ENCODE assay signal across 9 cellular contexts in the genomic region with DNA sequence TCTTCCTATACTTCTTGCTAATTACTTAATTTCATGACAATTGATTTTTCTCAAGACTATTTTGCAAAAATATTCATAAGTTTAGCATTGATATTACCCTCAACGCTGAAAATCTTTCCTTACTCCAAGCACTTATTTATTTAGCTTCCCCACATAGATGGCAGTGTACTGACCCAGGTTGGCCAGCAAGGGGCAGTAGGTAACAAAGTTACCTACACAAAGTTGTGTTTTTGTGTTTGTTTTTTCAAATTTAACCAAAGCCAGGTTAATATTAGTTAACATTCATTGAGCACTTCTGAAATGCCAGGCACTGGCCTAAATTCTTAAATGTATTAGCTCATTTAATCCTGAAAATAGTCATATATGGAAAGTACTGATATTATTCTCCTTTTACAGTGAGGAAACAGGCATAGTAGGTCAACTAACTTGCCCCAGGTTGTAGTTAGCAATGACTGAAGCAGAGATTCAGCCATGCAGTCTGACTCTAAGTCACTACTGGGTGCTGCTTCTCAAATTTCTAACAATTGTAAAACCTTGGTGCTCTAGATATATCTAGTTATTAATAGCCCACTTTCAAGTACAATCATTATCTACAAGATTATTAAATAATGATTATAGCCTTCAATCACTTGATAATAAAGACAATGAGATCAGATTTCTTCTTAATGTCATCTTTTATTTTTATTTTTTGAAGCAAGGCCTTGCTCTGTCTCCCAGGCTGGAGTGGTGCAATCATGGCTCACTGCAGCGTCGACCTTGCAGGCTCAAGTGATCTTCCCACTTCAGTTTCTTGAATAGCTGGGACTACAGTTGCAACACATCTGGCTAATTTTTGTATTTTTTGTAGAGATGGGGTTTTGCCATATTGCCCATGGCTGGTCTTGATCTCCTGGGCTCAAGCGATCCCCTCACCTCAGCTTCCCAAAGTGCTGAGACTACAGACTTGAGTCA. TPM values are rescaled to one million over a fixed set of nuclear protein-coding genes. Genes with fewer than 3 reads are reported as not detected.
A peak's percentile ranks its signal among the peaks of the same experiment; 100 is the strongest.
DNase-seq lines count a peak whose midpoint lies in the region; ATAC-seq and TF ChIP-seq lines count a peak whose summit lies in the region.
"Had no signal": no experiment of that assay in that cellular context is flagged by ENCODE, and none has a peak within 500 bp of the region (broad histone marks: within the 10 kb centered on the region; RNA-seq: fewer than 3 reads in every experiment).

No MANE protein-coding gene starts in this region.

- H4K20me1 ChIP-seq in hepatocyte (ENCODE audit: insufficient read depth, poor library complexity, severe bottlenecking): no peaks in the 10 kb centered on the region

- H3K4me3 ChIP-seq in hepatocyte: no peak overlapping the region

- no peak overlapping the region for H3K27ac Mint-ChIP-seq in activated naive CD8-positive, alpha-beta T cell treated with anti-CD3 and anti-CD28 coated beads, Interleukin-2, amount 50 U/mL, for 24 hours
- H3K27ac Mint-ChIP-seq: T-helper 1 cell treated with Interleukin-12 subunit alpha and Interleukin-12 subunit beta and Interleukin-4 antibody, amounts not matched to agents 30 μg/mL and 1 μg/mL, for 36 hours had no signal

- peak; percentile 77 for TF ChIP-seq CTCF in hepatocyte (IDR thresholded peaks at IDR 0.05; ENCODE audit: poor library complexity)

- no peaks in the 10 kb centered on the region for H3K79me2 ChIP-seq in hepatocyte

- no peak overlapping the region for H2AFZ ChIP-seq in hepatocyte

- no peaks in the 10 kb centered on the region for H3K4me1 ChIP-seq in hepatocyte (ENCODE audit: insufficient read depth)

- H3K27me3 ChIP-seq in hepatocyte: no peaks in the 10 kb centered on the region

- no peak overlapping the region for H3K4me2 ChIP-seq in hepatocyte

- 80% methylated on average over 4 of the region's 4 CpGs for WGBS in hepatocyte (ENCODE audit: low lambda C conversion rate, missing lambda C conversion rate)

- peak; percentile 22 for DNase-seq in DMS153 treated with DMSO at 0.1 percent for 48 hours (lab: John Stamatoyannopoulos, UW; ENCODE audit: unreplicated experiment)
- DNase-seq in NCI-H2196 (lab: John Stamatoyannopoulos, UW; ENCODE audit: unreplicated experiment): peak; percentile 36
- peak; percentile 20 for DNase-seq in activated naive CD8-positive, alpha-beta T cell treated with anti-CD3 and anti-CD28 coated beads, Interleukin-2, amount 50 U/mL, for 24 hours
- DNase-seq in hepatocyte (ENCODE audit: low spot score): peak; percentile 50
- peak; percentile 44 for DNase-seq in stimulated activated CD8-positive, alpha-beta memory T cell treated with anti-CD3 and anti-CD28 coated beads, Interleukin-4, amount 100 ng/mL, for 48 hours
- no peak for DNase-seq in NCI-H1930 (lab: John Stamatoyannopoulos, UW)

- H3K9me3 ChIP-seq in hepatocyte (ENCODE audit: low read depth): no peaks in the 10 kb centered on the region

- no peaks in the 10 kb centered on the region for H3K9me3 Mint-ChIP-seq in activated naive CD8-positive, alpha-beta T cell treated with anti-CD3 and anti-CD28 coated beads, Interleukin-2, amount 50 U/mL, for 24 hours

- H3K4me1 Mint-ChIP-seq in activated naive CD8-positive, alpha-beta T cell treated with anti-CD3 and anti-CD28 coated beads, Interleukin-2, amount 50 U/mL, for 24 hours: peaks cover 6% of the 10 kb centered on the region

- no peak overlapping the region for H3K27ac ChIP-seq in hepatocyte

- no peaks in the 10 kb centered on the region for H3K36me3 Mint-ChIP-seq in activated naive CD8-positive, alpha-beta T cell treated with anti-CD3 and anti-CD28 coated beads, Interleukin-2, amount 50 U/mL, for 24 hours (ENCODE audit: low read depth)

- ATAC-seq in GM21529 (IDR thresholded peaks at IDR 0.05; ENCODE audit: unreplicated experiment) (peak; percentile 65), GM18519 (IDR thresholded peaks at IDR 0.05; ENCODE audit: low FRiP score, unreplicated experiment) (no peak)
- ATAC-seq in activated naive CD8-positive, alpha-beta T cell treated with anti-CD3 and anti-CD28 coated beads, Interleukin-2, amount 50 U/mL, for 24 hours: no peak

- H3K9me2 ChIP-seq in hepatocyte (replicated peaks; ENCODE audit: insufficient read depth): no peaks in the 10 kb centered on the region

- no peaks in the 10 kb centered on the region for H3K27me3 Mint-ChIP-seq in activated naive CD8-positive, alpha-beta T cell treated with anti-CD3 and anti-CD28 coated beads, Interleukin-2, amount 50 U/mL, for 24 hours

- no peaks in the 10 kb centered on the region for H3K36me3 ChIP-seq in hepatocyte (replicated peaks; ENCODE audit: insufficient read depth, low read depth)

- no peak overlapping the region for H3K4me3 Mint-ChIP-seq in activated naive CD8-positive, alpha-beta T cell treated with anti-CD3 and anti-CD28 coated beads, Interleukin-2, amount 50 U/mL, for 24 hours
- H3K4me3 Mint-ChIP-seq: T-helper 1 cell treated with Interleukin-12 subunit alpha and Interleukin-12 subunit beta and Interleukin-4 antibody, amounts not matched to agents 30 μg/mL and 1 μg/mL, for 36 hours had no signal

RNA-seq across cellular contexts. Expression of gene GGCT, which starts 5.8 kb away (rescaled TPM):
- 43.4 and 47.2 TPM in 2 replicates for total RNA-seq in hepatocyte
- 46.9 and 55.7 TPM in 2 replicates for polyA plus RNA-seq in hepatocyte

RNA-seq across cellular contexts. Expression of gene NOD1, which starts 31.8 kb away (rescaled TPM):
- 6.1 and 6.9 TPM in 2 replicates for total RNA-seq in hepatocyte
- polyA plus RNA-seq in hepatocyte: 3.0 and 7.5 TPM in 2 replicates

Comparison
In these comparisons a context has a peak if more than half of its experiments do, and no peak if none do; other contexts are left out.
1. DNase-seq: peak in DMS153 treated with DMSO at 0.1 percent for 48 hours (single experiment), NCI-H2196 (single experiment), activated naive CD8-positive, alpha-beta T cell treated with anti-CD3 and anti-CD28 coated beads, Interleukin-2, amount 50 U/mL, for 24 hours (single experiment), hepatocyte (single experiment) and stimulated activated CD8-positive, alpha-beta memory T cell treated with anti-CD3 and anti-CD28 coated beads, Interleukin-4, amount 100 ng/mL, for 48 hours (single experiment); none in NCI-H1930 (0 of 2).